Comparison of ENCODE assay signal across 13 cellular contexts in genomic region chr6:15776458-15776980, GRCh38.
A peak's percentile ranks its signal among the peaks of the same experiment; 100 is the strongest.
DNase-seq lines count a peak whose midpoint lies in the region; ATAC-seq, FAIRE-seq and TF ChIP-seq lines count a peak whose summit lies in the region.
"Had no signal": no experiment of that assay in that cellular context is flagged by ENCODE, and none has a peak within 500 bp of the region (broad histone marks: within the 10 kb centered on the region; RNA-seq: fewer than 3 reads in every experiment).

No MANE protein-coding gene starts in this region.

- POLR2A ChIA-PET in PC-3 (lab: Charles Lee; ENCODE audit: unreplicated experiment) = no interaction called here

- H3K4me3 ChIP-seq in PC-3 (ENCODE audit: low read length) (no peak overlapping the region), kidney (ENCODE audit: low read length in 2 of 2) (no peak overlapping the region), esophagus muscularis mucosa (no peak overlapping the region)
- H3K4me3 ChIP-seq: breast epithelium, ovary had no signal

- intact Hi-C loops in PC-3 (cut with micrococcal nuclease) = no loop called here
- intact Hi-C loops in kidney (cut with DNase I) = no loop called here
- intact Hi-C loops in esophagus muscularis mucosa (cut with DNase I) = no loop called here

- TF ChIP-seq CTCF in PC-3 (conservative IDR thresholded peaks at IDR 0.05; ENCODE audit: low read depth, low read length) (no peak), kidney (IDR thresholded peaks at IDR 0.05; ENCODE audit: borderline replicate concordance, extremely low read depth, insufficient read depth) (no peak), esophagus muscularis mucosa (IDR thresholded peaks at IDR 0.05) (no peak)

- CTCF ChIA-PET in PC-3 (lab: Charles Lee) = interaction anchor here (0.7 kb wide), 1 partner anchor 387 kb away, joined by 3 read pairs; no protein-coding TSS in a partner anchor

- H3K36me3 ChIP-seq in PC-3 (ENCODE audit: low read depth, low read length) (no peaks in the 10 kb centered on the region), kidney (ENCODE audit: control insufficient read depth in 1 of 2, insufficient read depth in 2 of 2, low read length in 2 of 2) (no peaks in the 10 kb centered on the region), esophagus muscularis mucosa (no peaks in the 10 kb centered on the region)
- H3K36me3 ChIP-seq: breast epithelium, ovary had no signal

- FAIRE-seq in kidney (lab: Jason Lieb, UNC) = no peak

- H3F3A ChIP-seq in PC-3 (ENCODE audit: low read length, unreplicated experiment) = no peaks in the 10 kb centered on the region

- BruUV-seq in PC-3 (replicated peaks; lab: Mats Ljungman, UMichigan) = no TSS peak

- no peaks in the 10 kb centered on the region for H4K20me1 ChIP-seq in PC-3 (ENCODE audit: low read length)

- no peaks in the 10 kb centered on the region for H3K9me2 ChIP-seq in PC-3 (replicated peaks; ENCODE audit: low read length)

- ATAC-seq in GM18519 (IDR thresholded peaks at IDR 0.05; ENCODE audit: low FRiP score, unreplicated experiment) (peak; percentile 50), GM21390 (IDR thresholded peaks at IDR 0.05; ENCODE audit: unreplicated experiment) (peak; percentile 71), PC-3 (0 out of 2 replicates have a peak, but pooled peaks have one; percentile 45)

- H2AFZ ChIP-seq in PC-3 (ENCODE audit: low read length) = no peak overlapping the region

- no peak for TF ChIP-seq POLR2A in esophagus muscularis mucosa (IDR thresholded peaks at IDR 0.05; ENCODE audit: low read depth)

- TF ChIP-seq EP300 in esophagus muscularis mucosa (IDR thresholded peaks at IDR 0.05) = no peak

- 85% methylated on average over 2 of the region's 2 CpGs for WGBS in esophagus muscularis mucosa

- H3K79me2 ChIP-seq in PC-3 (ENCODE audit: low read length) = no peaks in the 10 kb centered on the region

- no peaks in the 10 kb centered on the region for H3K9me3 ChIP-seq in PC-3 (ENCODE audit: low read length)
- no peaks in the 10 kb centered on the region for H3K9me3 ChIP-seq in kidney (ENCODE audit: control insufficient read depth in 1 of 2, low read length in 2 of 2)
- no peaks in the 10 kb centered on the region for H3K9me3 ChIP-seq in esophagus muscularis mucosa
- H3K9me3 ChIP-seq: breast epithelium, ovary had no signal

- DNase-seq in PC-3 (peak; percentile 34), NCI-H69 (lab: John Stamatoyannopoulos, UW) (no peak), kidney (no peak), esophagus muscularis mucosa (ENCODE audit: extremely low spot score) (no peak)
- DNase-seq in stimulated activated CD4-positive, alpha-beta T cell treated with anti-CD3 and anti-CD28 coated beads, Interleukin-15, amount 100 ng/mL, for 48 hours (ENCODE audit: low read depth in 2 of 2) = peak; percentile 35 to 37
- no peak for DNase-seq in stimulated activated naive CD4-positive, alpha-beta T cell (lab: John Stamatoyannopoulos, UW)
- DNase-seq: mesendoderm, NCI-H1436, ovary had no signal

- H3K4me2 ChIP-seq in PC-3 (ENCODE audit: low read length) = no peak overlapping the region

- H3K27me3 ChIP-seq in PC-3 (ENCODE audit: low read length) = peaks cover 3% of the 10 kb centered on the region; the same call in 1 of the 2 replicates
- H3K27me3 ChIP-seq in esophagus muscularis mucosa = no peaks in the 10 kb centered on the region
- H3K27me3 ChIP-seq: breast epithelium, ovary had no signal

- no peak overlapping the region for H3K27ac ChIP-seq in PC-3 (ENCODE audit: low read length)
- no peak overlapping the region for H3K27ac ChIP-seq in kidney (ENCODE audit: low read depth in 2 of 2, low read length in 2 of 2)
- H3K27ac ChIP-seq in esophagus muscularis mucosa (replicated peaks in 1 of 4) = no peak overlapping the region
- H3K27ac ChIP-seq: breast epithelium, epithelial cell of prostate, ovary had no signal

- peaks cover 5% of the 10 kb centered on the region; the same call in 1 of the 2 replicates for H3K4me1 ChIP-seq in PC-3 (ENCODE audit: insufficient read depth, low read length)
- H3K4me1 ChIP-seq in kidney (ENCODE audit: control insufficient read depth in 1 of 2, insufficient read depth in 1 of 2, low read depth in 1 of 2, low read length in 2 of 2) = no peaks in the 10 kb centered on the region
- no peaks in the 10 kb centered on the region for H3K4me1 ChIP-seq in esophagus muscularis mucosa
- H3K4me1 ChIP-seq: breast epithelium had no signal

- H3K9ac ChIP-seq in PC-3 (ENCODE audit: low read length) (no peak overlapping the region), kidney (ENCODE audit: low read length in 2 of 2) (no peak overlapping the region)

Comparison
In these comparisons a context has a peak if more than half of its experiments do, and no peak if none do; other contexts are left out.
1. DNase-seq: peak in PC-3 (single experiment) and stimulated activated CD4-positive, alpha-beta T cell treated with anti-CD3 and anti-CD28 coated beads, Interleukin-15, amount 100 ng/mL, for 48 hours (2 of 2); none in NCI-H69 (single experiment), kidney (single experiment), esophagus muscularis mucosa (single experiment) and stimulated activated naive CD4-positive, alpha-beta T cell (0 of 6).
2. Peak in every context shown above with its lines, with median percentiles within 50 percentile points of each other: ATAC-seq.